ENCODE assay signal across 18 cellular contexts in genomic region chr3:167929937-167930336, GRCh38.
A peak's percentile ranks its signal among the peaks of the same experiment; 100 is the strongest.
DNase-seq lines count a peak whose midpoint lies in the region; ATAC-seq, FAIRE-seq and TF ChIP-seq lines count a peak whose summit lies in the region.
"Had no signal": no experiment of that assay in that cellular context is flagged by ENCODE, and none has a peak within 500 bp of the region (broad histone marks: within the 10 kb centered on the region; RNA-seq: fewer than 3 reads in every experiment).

No MANE protein-coding gene starts in this region.

- H4K20me1 ChIP-seq in HepG2 (ENCODE audit: insufficient read depth, low read length): no peaks in the 10 kb centered on the region

- no peaks in the 10 kb centered on the region for H3K4me1 ChIP-seq in HepG2 (ENCODE audit: insufficient read depth, low read length)
- no peaks in the 10 kb centered on the region for H3K4me1 ChIP-seq in right lobe of liver
- peaks cover 0 to 10% (median 0%) of the 10 kb centered on the region in 12 donors for H3K4me1 ChIP-seq in heart left ventricle
- no peaks in the 10 kb centered on the region for H3K4me1 ChIP-seq in stomach smooth muscle (ENCODE audit: control insufficient read depth, insufficient read depth, low read length)
- no peaks in the 10 kb centered on the region for H3K4me1 ChIP-seq in pancreas
- H3K4me1 ChIP-seq in transverse colon: no peaks in the 10 kb centered on the region
- H3K4me1 ChIP-seq: parathyroid adenoma had no signal

- H3K9me3 ChIP-seq in HepG2 (ENCODE audit: low read length) (no peaks in the 10 kb centered on the region), right lobe of liver (no peaks in the 10 kb centered on the region), heart left ventricle (no peaks in the 10 kb centered on the region), stomach smooth muscle (ENCODE audit: control insufficient read depth in 2 of 2, low read length in 2 of 2) (no peaks in the 10 kb centered on the region), pancreas (no peaks in the 10 kb centered on the region), transverse colon (no peaks in the 10 kb centered on the region)

- H3K9ac ChIP-seq in HepG2 (ENCODE audit: insufficient read depth, low read depth, low read length) (no peak overlapping the region), stomach smooth muscle (ENCODE audit: low read length in 2 of 2) (no peak overlapping the region)
- H3K9ac ChIP-seq: parathyroid adenoma had no signal

- H3K36me3 ChIP-seq in HepG2 (replicated peaks in 1 of 2; ENCODE audit: control insufficient read depth in 1 of 2, insufficient read depth in 2 of 2, low read length in 2 of 2) (no peaks in the 10 kb centered on the region), right lobe of liver (no peaks in the 10 kb centered on the region), heart left ventricle (no peaks in the 10 kb centered on the region), stomach smooth muscle (ENCODE audit: control insufficient read depth in 2 of 2, insufficient read depth in 2 of 2, low read length in 2 of 2) (no peaks in the 10 kb centered on the region), pancreas (no peaks in the 10 kb centered on the region), transverse colon (no peaks in the 10 kb centered on the region)

- TF ChIP-seq POLR2A in HepG2 (IDR thresholded peaks at IDR 0.05; ENCODE audit: insufficient read depth in 1 of 2, low read depth in 2 of 2, low read length in 2 of 2): no peak
- TF ChIP-seq POLR2A in right lobe of liver (IDR thresholded peaks at IDR 0.05): no peak
- no peak for TF ChIP-seq POLR2A in heart left ventricle (IDR thresholded peaks at IDR 0.05)
- no peak for TF ChIP-seq POLR2A in transverse colon (IDR thresholded peaks at IDR 0.05)

- TF ChIP-seq RAD21 in HepG2 (CRISPR knock-in tag; IDR thresholded peaks at IDR 0.05): no peak

- in situ Hi-C loops in HepG2 (cut with HindIII; ENCODE audit: extremely low pct_ligation_motif_present, low pct_unique_long_range_greater_than_20kb): loop anchor here (25.0 kb wide), 1 partner anchor 232 kb away; no protein-coding TSS in a partner anchor
- in situ Hi-C loops in transverse colon (cut with MboI; ENCODE audit: low pct_ligation_motif_present in 1 of 4, low pct_unique_long_range_greater_than_20kb in 1 of 4, low sequenced_read_pairs in 3 of 4): loop anchor here in 3 of 4 donors (5.0 to 25.0 kb wide), 3 partner anchors 105 to 232 kb away; no protein-coding TSS in a partner anchor

- 3% methylated on average over 3 of the region's 3 CpGs for WGBS in HepG2 (ENCODE audit: low lambda C conversion rate)
- 76% methylated on average over 2 of the region's 3 CpGs for WGBS in right lobe of liver (ENCODE audit: insufficient coverage, low coverage, low lambda C conversion rate, missing lambda C conversion rate)
- WGBS in heart left ventricle, 4 donors: 60 to 76% (median 63%) methylated on average over 3 of the region's 3 CpGs
- 55 to 68% methylated on average over 3 of the region's 3 CpGs for WGBS in pancreas, 2 donors
- 61 to 83% methylated on average over 3 of the region's 3 CpGs for WGBS in transverse colon (ENCODE audit: low coverage in 1 of 2), 2 donors

- H3K79me2 ChIP-seq in HepG2 (ENCODE audit: insufficient read depth, low read length): no peaks in the 10 kb centered on the region
- H3K79me2 ChIP-seq: parathyroid adenoma had no signal

- peak overlapping the region; percentile 39 for H2AFZ ChIP-seq in HepG2 (ENCODE audit: low read length)
- H2AFZ ChIP-seq: parathyroid adenoma had no signal

- H3K4me2 ChIP-seq in HepG2 (ENCODE audit: low read depth, low read length): peak overlapping the region; percentile 13; the same call in 1 of the 2 replicates

- TF ChIP-seq CTCF in HepG2 (CRISPR knock-in tag; IDR thresholded peaks at IDR 0.05): no peak
- no peak for TF ChIP-seq CTCF in right lobe of liver (IDR thresholded peaks at IDR 0.05)
- TF ChIP-seq CTCF in heart left ventricle (IDR thresholded peaks at IDR 0.05): no peak
- no peak for TF ChIP-seq CTCF in pancreas (IDR thresholded peaks at IDR 0.05)
- no peak for TF ChIP-seq CTCF in transverse colon (IDR thresholded peaks at IDR 0.05)

- no peak for FAIRE-seq in HepG2 (lab: Jason Lieb, UNC)
- no peak for FAIRE-seq in pancreas (lab: Jason Lieb, UNC)
- FAIRE-seq: astrocyte, islet of Langerhans had no signal

- POLR2A ChIA-PET in HepG2 (lab: Yijun Ruan, JAX): no interaction called here

- H3K4me3 ChIP-seq in HepG2 (replicated peaks in 1 of 3; ENCODE audit: insufficient read depth in 1 of 3, low read depth in 2 of 3, low read length in 3 of 3) (no peak overlapping the region), right lobe of liver (no peak overlapping the region), heart left ventricle (no peak overlapping the region), stomach smooth muscle (ENCODE audit: low read length in 2 of 2) (no peak overlapping the region), pancreas (no peak overlapping the region), transverse colon (no peak overlapping the region)

- CTCF ChIA-PET in HepG2 (lab: Yijun Ruan, JAX; ENCODE audit: low intra/inter-chr PET ratio, low total read pairs): no interaction called here

- intact Hi-C loops in HepG2 (cut with micrococcal nuclease; ENCODE audit: unreplicated experiment) (no loop called here), right lobe of liver (cut with DNase I) (no loop called here), heart left ventricle (cut with DNase I) (loop anchor here in 9 of 10 donors (2.0 to 10.0 kb wide), 7 partner anchors 95 to 235 kb away; no protein-coding TSS in a partner anchor), pancreas (cut with DNase I) (no loop called here), transverse colon (cut with DNase I; ENCODE audit: low total_unique reads) (no loop called here)

- TF ChIP-seq EP300 in HepG2 (IDR thresholded peaks at IDR 0.05; ENCODE audit: low read depth in 2 of 2, low read length in 2 of 2) (no peak), HepG2 (CRISPR knock-in tag; IDR thresholded peaks at IDR 0.05; ENCODE audit: borderline replicate concordance) (no peak), transverse colon (IDR thresholded peaks at IDR 0.05; ENCODE audit: low read depth) (no peak)

- H3K27ac ChIP-seq in HepG2 (ENCODE audit: extremely low read length, insufficient read depth, low read length) (no peak overlapping the region), right lobe of liver (no peak overlapping the region), heart left ventricle (no peak overlapping the region), stomach smooth muscle (ENCODE audit: low read length) (peak overlapping the region; percentile 2), pancreas (no peak overlapping the region), transverse colon (no peak overlapping the region)
- H3K27ac ChIP-seq: parathyroid adenoma had no signal

- peak; percentile 89 for ATAC-seq in HepG2
- ATAC-seq in right lobe of liver: no peak
- peak in 3 of 4 donors; percentile 60 to 75 (median 63) for ATAC-seq in heart left ventricle
- ATAC-seq in pancreas: no peak
- ATAC-seq in GM21786 (IDR thresholded peaks at IDR 0.05; ENCODE audit: unreplicated experiment): no peak
- ATAC-seq: naive thymus-derived CD4-positive, alpha-beta T cell; stimulated activated naive CD8-positive, alpha-beta T cell treated with anti-CD3 and anti-CD28 coated beads, Interleukin-15, Interleukin-2, amounts not matched to agents 100 U/mL and 50 U/mL, for 24 hours had no signal

- H3K27me3 ChIP-seq in HepG2 (ENCODE audit: control insufficient read depth in 1 of 2, insufficient read depth in 2 of 2, low read length in 2 of 2) (no peaks in the 10 kb centered on the region), right lobe of liver (no peaks in the 10 kb centered on the region), heart left ventricle (no peaks in the 10 kb centered on the region), stomach smooth muscle (ENCODE audit: control insufficient read depth in 1 of 2, insufficient read depth in 2 of 2, low read length in 2 of 2) (no peaks in the 10 kb centered on the region), pancreas (no peaks in the 10 kb centered on the region), transverse colon (no peaks in the 10 kb centered on the region)

- no TSS peak for BruUV-seq in HepG2 (replicated peaks; lab: Mats Ljungman, UMichigan)

- DNase-seq in HepG2 (ENCODE audit: low spot score): no peak
- no peak for DNase-seq in right lobe of liver
- peak; percentile 81 for DNase-seq in NCI-H69 (lab: John Stamatoyannopoulos, UW)
- DNase-seq in heart left ventricle: peak in 1 of 5 donors; percentile 24
- no peak for DNase-seq in pancreas
- no peak for DNase-seq in transverse colon
- DNase-seq: activated B cell treated with CpG ODN at 0.5 μM for 24 hours; activated naive CD4-positive, alpha-beta T cell treated with anti-CD3 and anti-CD28 coated beads, Interleukin-2, amount 50 U/mL, for 16 hours; activated T-cell treated with anti-CD3 and anti-CD28 coated beads, Interleukin-2, amount 50 U/mL, for 48 hours; CD4-positive, alpha-beta memory T cell; naive thymus-derived CD4-positive, alpha-beta T cell; NCI-H1105; stimulated activated naive CD8-positive, alpha-beta T cell treated with anti-CD3 and anti-CD28 coated beads, Interleukin-15, Interleukin-2, amounts not matched to agents 100 U/mL and 50 U/mL, for 24 hours had no signal

TF ChIP-seq in HepG2, 621 proteins besides CTCF, POLR2A, EP300 and RAD21:
- no peak for TF ChIP-seq FOXA1 (IDR thresholded peaks at IDR 0.05)
- peak; percentile 46; the same call in 1 of the 2 replicates for TF ChIP-seq FOXA1 (CRISPR knock-in tag; IDR thresholded peaks at IDR 0.05)
- 0 out of 2 replicates have a peak, but pooled peaks have one; percentile 15 for TF ChIP-seq FOXA3 (CRISPR knock-in tag; IDR thresholded peaks at IDR 0.05)
- no peak for TF ChIP-seq CAMTA2 (CRISPR knock-in tag; IDR thresholded peaks at IDR 0.05; ENCODE audit: borderline replicate concordance)
- no peak for TF ChIP-seq JARID2 (CRISPR knock-in tag; IDR thresholded peaks at IDR 0.05; ENCODE audit: insufficient replicate concordance)

Comparison
In these comparisons a context has a peak if more than half of its experiments do, and no peak if none do; other contexts are left out.
1. ATAC-seq: peak in HepG2 (single experiment) and heart left ventricle (3 of 4); none in right lobe of liver (0 of 4), pancreas (0 of 4) and GM21786 (single experiment).
2. intact Hi-C loops: an anchor here in heart left ventricle (2.0 to 10.0 kb wide); none called in HepG2, right lobe of liver, pancreas and transverse colon.